9 cellular contexts compared by ENCODE assay signal in the genomic region with DNA sequence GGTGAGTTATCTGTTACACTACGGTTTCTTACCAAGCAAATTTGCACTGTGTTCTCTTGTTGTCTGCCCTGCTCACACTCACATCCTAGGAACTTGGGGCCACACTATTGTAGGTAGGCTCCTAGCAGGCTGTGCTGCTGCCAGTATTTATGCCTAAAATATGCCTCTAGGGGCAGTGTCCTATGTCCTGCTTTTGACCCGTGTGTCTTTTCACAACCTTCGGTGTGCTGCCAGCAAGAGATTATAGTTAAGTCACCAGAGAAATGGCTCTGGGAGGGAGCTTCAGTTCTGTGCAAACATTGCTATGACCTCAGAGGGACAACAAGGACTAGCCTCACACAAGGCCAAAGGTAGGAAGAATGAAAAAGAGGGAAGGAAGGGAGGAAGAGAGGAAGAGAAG. TPM values are rescaled to one million over a fixed set of nuclear protein-coding genes. Genes with fewer than 3 reads are reported as not detected.
DNase-seq lines count a peak whose midpoint lies in the region; ATAC-seq lines count a peak whose summit lies in the region.
"Had no signal": no experiment of that assay in that cellular context is flagged by ENCODE, and none has a peak within 500 bp of the region (broad histone marks: within the 10 kb centered on the region; RNA-seq: fewer than 3 reads in every experiment).

No MANE protein-coding gene starts in this region.

- intact Hi-C loops in naive thymus-derived CD4-positive, alpha-beta T cell (cut with micrococcal nuclease) = no loop called here

- DNase-seq in activated CD8-positive, alpha-beta memory T cell treated with anti-CD3 and anti-CD28 coated beads, Interleukin-2, amount 10 ng/mL, durations not matched to agents 7 days and 5 days = no peak
- DNase-seq in activated CD8-positive, alpha-beta memory T cell treated with anti-CD3 and anti-CD28 coated beads, Interleukin-2, amount 50 U/mL, for 48 hours = no peak
- peak; percentile 51 for DNase-seq in SKM-1 treated with dmso at 0.1 percent for 144 hours (lab: John Stamatoyannopoulos, UW; ENCODE audit: unreplicated experiment)
- DNase-seq in naive thymus-derived CD4-positive, alpha-beta T cell = no peak
- DNase-seq in activated T-cell treated with anti-CD3 and anti-CD28 coated beads, Interleukin-2, amount 50 U/mL, for 1 hour = no peak
- no peak for DNase-seq in activated CD8-positive, alpha-beta memory T cell treated with anti-CD3 and anti-CD28 coated beads for 24 hours
- DNase-seq in stimulated activated CD4-positive, alpha-beta T cell treated with anti-CD3 and anti-CD28 coated beads, Interleukin-4, amount 100 ng/mL, for 24 hours = no peak

- no peaks in the 10 kb centered on the region for H3K9me3 Mint-ChIP-seq in activated CD8-positive, alpha-beta memory T cell treated with anti-CD3 and anti-CD28 coated beads, Interleukin-2, amount 10 ng/mL, durations not matched to agents 7 days and 5 days (ENCODE audit: low read depth)
- H3K9me3 Mint-ChIP-seq in naive thymus-derived CD4-positive, alpha-beta T cell = no peaks in the 10 kb centered on the region
- H3K9me3 Mint-ChIP-seq: activated naive CD4-positive, alpha-beta T cell treated with anti-CD3 and anti-CD28 coated beads, Interleukin-2, amount 50 U/mL, for 24 hours had no signal

- H3K27me3 ChIP-seq in naive thymus-derived CD4-positive, alpha-beta T cell (ENCODE audit: control insufficient read depth in 2 of 2, insufficient read depth in 2 of 2, low read length in 2 of 2) = peaks cover 0 to 3% of the 10 kb centered on the region in 2 donors

- H3K4me3 Mint-ChIP-seq in activated CD8-positive, alpha-beta memory T cell treated with anti-CD3 and anti-CD28 coated beads, Interleukin-2, amount 10 ng/mL, durations not matched to agents 7 days and 5 days = no peak overlapping the region
- H3K4me3 Mint-ChIP-seq in naive thymus-derived CD4-positive, alpha-beta T cell = no peak overlapping the region
- H3K4me3 Mint-ChIP-seq: activated naive CD4-positive, alpha-beta T cell treated with anti-CD3 and anti-CD28 coated beads, Interleukin-2, amount 50 U/mL, for 24 hours had no signal

- H3K4me3 ChIP-seq in naive thymus-derived CD4-positive, alpha-beta T cell (ENCODE audit: low read length) = no peak overlapping the region

- no peaks in the 10 kb centered on the region for H3K4me1 Mint-ChIP-seq in activated CD8-positive, alpha-beta memory T cell treated with anti-CD3 and anti-CD28 coated beads, Interleukin-2, amount 10 ng/mL, durations not matched to agents 7 days and 5 days
- no peaks in the 10 kb centered on the region for H3K4me1 Mint-ChIP-seq in naive thymus-derived CD4-positive, alpha-beta T cell
- H3K4me1 Mint-ChIP-seq: activated naive CD4-positive, alpha-beta T cell treated with anti-CD3 and anti-CD28 coated beads, Interleukin-2, amount 50 U/mL, for 24 hours had no signal

- H3K4me1 ChIP-seq in naive thymus-derived CD4-positive, alpha-beta T cell (ENCODE audit: control insufficient read depth in 2 of 2, insufficient read depth in 2 of 2, low read length in 2 of 2) = no peaks in the 10 kb centered on the region

- POLR2A ChIA-PET in naive thymus-derived CD4-positive, alpha-beta T cell (lab: Charles Lee) = no interaction called here

- CTCF ChIA-PET in activated CD8-positive, alpha-beta memory T cell treated with anti-CD3 and anti-CD28 coated beads, Interleukin-2, amount 10 ng/mL, durations not matched to agents 7 days and 5 days (lab: Charles Lee) = interaction anchor here (1.1 kb wide), 1 partner anchor 18 kb away, joined by 3 read pairs; no protein-coding TSS in a partner anchor
- CTCF ChIA-PET in naive thymus-derived CD4-positive, alpha-beta T cell (lab: Charles Lee) = no interaction called here

- peak; percentile 47 for ATAC-seq in activated CD8-positive, alpha-beta memory T cell treated with anti-CD3 and anti-CD28 coated beads, Interleukin-2, amount 10 ng/mL, durations not matched to agents 7 days and 5 days
- peak; percentile 60 for ATAC-seq in HG03135 (IDR thresholded peaks at IDR 0.05; ENCODE audit: unreplicated experiment)
- ATAC-seq in naive thymus-derived CD4-positive, alpha-beta T cell = peak; percentile 34

- peaks cover 15% of the 10 kb centered on the region for H3K27me3 Mint-ChIP-seq in activated CD8-positive, alpha-beta memory T cell treated with anti-CD3 and anti-CD28 coated beads, Interleukin-2, amount 10 ng/mL, durations not matched to agents 7 days and 5 days
- H3K27me3 Mint-ChIP-seq in naive thymus-derived CD4-positive, alpha-beta T cell = peaks cover 16 to 29% (median 24%) of the 10 kb centered on the region in 5 donors

- no peak overlapping the region for H3K27ac ChIP-seq in naive thymus-derived CD4-positive, alpha-beta T cell (ENCODE audit: low read depth, low read length)

- no peaks in the 10 kb centered on the region for H3K36me3 ChIP-seq in naive thymus-derived CD4-positive, alpha-beta T cell (ENCODE audit: control insufficient read depth in 2 of 3, insufficient read depth in 3 of 3, low read length in 3 of 3)

- no peak overlapping the region for H3K27ac Mint-ChIP-seq in activated CD8-positive, alpha-beta memory T cell treated with anti-CD3 and anti-CD28 coated beads, Interleukin-2, amount 10 ng/mL, durations not matched to agents 7 days and 5 days
- no peak overlapping the region for H3K27ac Mint-ChIP-seq in naive thymus-derived CD4-positive, alpha-beta T cell
- H3K27ac Mint-ChIP-seq: activated naive CD4-positive, alpha-beta T cell treated with anti-CD3 and anti-CD28 coated beads, Interleukin-2, amount 50 U/mL, for 24 hours had no signal

- H3K9me3 ChIP-seq in naive thymus-derived CD4-positive, alpha-beta T cell (ENCODE audit: control insufficient read depth in 2 of 3, low read length in 3 of 3) = no peaks in the 10 kb centered on the region

- H3K36me3 Mint-ChIP-seq in activated CD8-positive, alpha-beta memory T cell treated with anti-CD3 and anti-CD28 coated beads, Interleukin-2, amount 10 ng/mL, durations not matched to agents 7 days and 5 days = no peaks in the 10 kb centered on the region
- no peaks in the 10 kb centered on the region for H3K36me3 Mint-ChIP-seq in naive thymus-derived CD4-positive, alpha-beta T cell
- H3K36me3 Mint-ChIP-seq: activated naive CD4-positive, alpha-beta T cell treated with anti-CD3 and anti-CD28 coated beads, Interleukin-2, amount 50 U/mL, for 24 hours had no signal

RNA-seq across cellular contexts. Expression of gene TAAR5, which starts 8.9 kb away (rescaled TPM):
- total RNA-seq in activated CD8-positive, alpha-beta memory T cell treated with anti-CD3 and anti-CD28 coated beads, Interleukin-2, amount 10 ng/mL, durations not matched to agents 7 days and 5 days = not detected
- total RNA-seq in naive thymus-derived CD4-positive, alpha-beta T cell = not detected
- polyA plus RNA-seq in naive thymus-derived CD4-positive, alpha-beta T cell = not detected

RNA-seq across cellular contexts. Expression of gene TAAR2, which starts 25.6 kb away (rescaled TPM):
- not detected for total RNA-seq in activated CD8-positive, alpha-beta memory T cell treated with anti-CD3 and anti-CD28 coated beads, Interleukin-2, amount 10 ng/mL, durations not matched to agents 7 days and 5 days
- not detected for total RNA-seq in naive thymus-derived CD4-positive, alpha-beta T cell
- not detected for polyA plus RNA-seq in naive thymus-derived CD4-positive, alpha-beta T cell

RNA-seq across cellular contexts. Expression of gene TAAR6, which starts 28.4 kb away (rescaled TPM):
- not detected for total RNA-seq in activated CD8-positive, alpha-beta memory T cell treated with anti-CD3 and anti-CD28 coated beads, Interleukin-2, amount 10 ng/mL, durations not matched to agents 7 days and 5 days
- not detected for total RNA-seq in naive thymus-derived CD4-positive, alpha-beta T cell
- not detected for polyA plus RNA-seq in naive thymus-derived CD4-positive, alpha-beta T cell

RNA-seq across cellular contexts. Expression of gene TAAR8, which starts 46.0 kb away (rescaled TPM):
- total RNA-seq in activated CD8-positive, alpha-beta memory T cell treated with anti-CD3 and anti-CD28 coated beads, Interleukin-2, amount 10 ng/mL, durations not matched to agents 7 days and 5 days = not detected
- not detected for total RNA-seq in naive thymus-derived CD4-positive, alpha-beta T cell
- polyA plus RNA-seq in naive thymus-derived CD4-positive, alpha-beta T cell = not detected
